ENCODE assay signal across 38 cellular contexts in the genomic region with DNA sequence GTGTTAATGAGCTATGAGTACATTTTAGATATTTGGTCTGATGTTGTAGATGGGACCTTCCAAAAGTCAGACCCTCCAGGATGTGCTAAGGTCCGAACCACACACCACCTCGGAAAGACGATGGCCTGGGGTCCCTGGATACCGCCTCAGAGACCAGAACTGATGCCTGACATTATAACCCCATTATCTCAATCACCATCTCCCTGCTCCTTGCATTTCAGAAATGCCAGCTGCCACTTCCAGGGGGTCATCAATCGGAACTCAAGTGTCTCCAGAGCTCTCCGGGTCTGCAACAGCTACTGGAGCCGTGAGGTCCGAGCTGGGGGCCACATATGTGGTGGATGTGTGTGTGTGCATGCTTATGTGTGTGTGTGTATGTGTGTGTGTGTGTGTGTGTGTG. TPM values are rescaled to one million over a fixed set of nuclear protein-coding genes. Genes with fewer than 3 reads are reported as not detected.
"Had no signal": no experiment of that assay in that cellular context is flagged by ENCODE, and none has a peak within 500 bp of the region (broad histone marks: within the 10 kb centered on the region; RNA-seq: fewer than 3 reads in every experiment).

No MANE protein-coding gene starts in this region.

- ATAC-seq: activated CD8-positive, alpha-beta T cell treated with anti-CD3 and anti-CD28 coated beads for 36 hours; activated naive CD4-positive, alpha-beta T cell treated with anti-CD3 and anti-CD28 coated beads, Interleukin-2, amount 50 U/mL, for 72 hours; activated T-cell treated with anti-CD3 and anti-CD28 coated beads, Interleukin-2, amount 50 U/mL, for 4 hours; activated T-cell treated with anti-CD3 and anti-CD28 coated beads, Interleukin-2, amount 50 U/mL, for 72 hours; activated T-helper 17 cell treated with anti-CD3 and anti-CD28 coated beads, Interleukin-2, amount 50 U/mL, for 72 hours; body of pancreas had no signal

- H3K36me3 Mint-ChIP-seq: activated CD4-positive, alpha-beta memory T cell treated with anti-CD3 and anti-CD28 coated beads for 36 hours; activated naive CD8-positive, alpha-beta T cell treated with anti-CD3 and anti-CD28 coated beads for 36 hours had no signal

- H3K36me3 ChIP-seq: adrenal gland, brain microvascular endothelial cell, breast epithelium had no signal

- H3K4me1 ChIP-seq: breast epithelium had no signal

- H3K4me1 Mint-ChIP-seq: activated T-helper 17 cell treated with anti-CD3 and anti-CD28 coated beads, Interleukin-2, amount 50 U/mL, for 72 hours had no signal

- H3K4me3 ChIP-seq: adrenal gland, body of pancreas, breast epithelium had no signal

- H3K27me3 ChIP-seq: adrenal gland had no signal

- DNase-seq: activated B cell treated with CpG ODN at 0.5 μM for 24 hours; activated CD4-positive, alpha-beta memory T cell treated with anti-CD3 and anti-CD28 coated beads for 36 hours; activated CD4-positive, alpha-beta T cell treated with anti-CD3 and anti-CD28 coated beads for 4 hours; activated CD4-positive, alpha-beta T cell treated with anti-CD3 and anti-CD28 coated beads, Interleukin-2, amount 10 ng/mL, durations not matched to agents 24 days and 14 days; activated CD4-positive, alpha-beta T cell treated with anti-CD3 and anti-CD28 coated beads, Interleukin-2, amount 50 U/mL, for 1 hour; activated CD4-positive, alpha-beta T cell treated with anti-CD3 and anti-CD28 coated beads, Interleukin-2, amount 50 U/mL, for 4 hours; activated CD4-positive, CD25-positive, alpha-beta regulatory T cell treated with anti-CD3 and anti-CD28 coated beads, Interleukin-2, amount 50 U/mL, for 72 hours; activated CD8-positive, alpha-beta memory T cell treated with anti-CD3 and anti-CD28 coated beads, Interleukin-2, amount 50 U/mL, for 4 hours; activated CD8-positive, alpha-beta T cell treated with anti-CD3 and anti-CD28 coated beads for 36 hours; activated effector memory CD4-positive, alpha-beta T cell treated with anti-CD3 and anti-CD28 coated beads, Interleukin-2, amount 50 U/mL, for 16 hours; activated gamma-delta T cell treated with Interleukin-2 at 50 U/mL for 16 hours; activated naive CD4-positive, alpha-beta T cell; activated naive CD4-positive, alpha-beta T cell treated with anti-CD3 and anti-CD28 coated beads for 36 hours; activated naive CD4-positive, alpha-beta T cell treated with anti-CD3 and anti-CD28 coated beads, Interleukin-2, amount 50 U/mL, for 16 hours; activated naive CD8-positive, alpha-beta T cell treated with anti-CD3 and anti-CD28 coated beads for 36 hours; activated T-cell treated with anti-CD3 and anti-CD28 coated beads for 4 hours; activated T-cell treated with anti-CD3 and anti-CD28 coated beads, Interleukin-2, amount 50 U/mL, for 1 hour; activated T-cell treated with anti-CD3 and anti-CD28 coated beads, Interleukin-2, amount 50 U/mL, for 4 hours; activated T-cell treated with anti-CD3 and anti-CD28 coated beads, Interleukin-2, amount 50 U/mL, for 72 hours; adrenal gland; amniotic stem cell; body of pancreas; brain microvascular endothelial cell; central memory CD4-positive, alpha-beta T cell; T-helper 1 cell; T-helper 2 cell; T-helper 9 cell had no signal

- H3K27ac Mint-ChIP-seq: activated B cell treated with CpG ODN at 0.5 μM for 24 hours; activated CD4-positive, alpha-beta memory T cell treated with anti-CD3 and anti-CD28 coated beads for 36 hours; activated CD4-positive, alpha-beta T cell treated with anti-CD3 and anti-CD28 coated beads, Interleukin-2, amount 10 ng/mL, durations not matched to agents 24 days and 14 days; activated CD8-positive, alpha-beta T cell treated with anti-CD3 and anti-CD28 coated beads for 36 hours; activated naive CD4-positive, alpha-beta T cell treated with anti-CD3 and anti-CD28 coated beads for 36 hours; activated naive CD4-positive, alpha-beta T cell treated with anti-CD3 and anti-CD28 coated beads, Interleukin-2, amount 50 U/mL, for 72 hours; activated naive CD8-positive, alpha-beta T cell treated with anti-CD3 and anti-CD28 coated beads for 36 hours; activated T-cell treated with anti-CD3 and anti-CD28 coated beads, Interleukin-2, amount 50 U/mL, for 72 hours; activated T-helper 1 cell treated with anti-CD3 and anti-CD28 coated beads, Interleukin-12 subunit alpha, Interleukin-12 subunit beta, Interleukin-2, Interleukin-4 antibody, amounts not matched to agents 30 ng/mL and 10 ng/mL and 1 ng/mL, durations not matched to agents 14 hours and 24 hours and 36 hours; activated T-helper 17 cell treated with anti-CD3 and anti-CD28 coated beads, Interleukin-2, amount 50 U/mL, for 72 hours; T-helper 1 cell treated with Interleukin-12 subunit alpha and Interleukin-12 subunit beta and Interleukin-4 antibody, amounts not matched to agents 30 μg/mL and 1 μg/mL, for 36 hours; T-helper 2 cell treated with Interferon-gamma antibody and Interleukin-4, amounts not matched to agents 5 μg/mL and 100 μg/mL, for 36 hours had no signal

- H3K4me3 Mint-ChIP-seq: activated B cell treated with CpG ODN at 0.5 μM for 24 hours; activated CD4-positive, alpha-beta memory T cell treated with anti-CD3 and anti-CD28 coated beads for 36 hours; activated CD4-positive, alpha-beta T cell treated with anti-CD3 and anti-CD28 coated beads, Interleukin-2, amount 10 ng/mL, durations not matched to agents 24 days and 14 days; activated CD8-positive, alpha-beta T cell treated with anti-CD3 and anti-CD28 coated beads for 36 hours; activated naive CD4-positive, alpha-beta T cell treated with anti-CD3 and anti-CD28 coated beads for 36 hours; activated naive CD8-positive, alpha-beta T cell treated with anti-CD3 and anti-CD28 coated beads for 36 hours; activated T-cell treated with anti-CD3 and anti-CD28 coated beads, Interleukin-2, amount 50 U/mL, for 4 hours; activated T-cell treated with anti-CD3 and anti-CD28 coated beads, Interleukin-2, amount 50 U/mL, for 72 hours; activated T-helper 1 cell treated with anti-CD3 and anti-CD28 coated beads, Interleukin-12 subunit alpha, Interleukin-12 subunit beta, Interleukin-2, Interleukin-4 antibody, amounts not matched to agents 30 ng/mL and 10 ng/mL and 1 ng/mL, durations not matched to agents 14 hours and 24 hours and 36 hours; activated T-helper 17 cell treated with anti-CD3 and anti-CD28 coated beads, Interleukin-2, amount 50 U/mL, for 72 hours; T-helper 1 cell treated with Interleukin-12 subunit alpha and Interleukin-12 subunit beta and Interleukin-4 antibody, amounts not matched to agents 30 μg/mL and 1 μg/mL, for 36 hours; T-helper 2 cell treated with Interferon-gamma antibody and Interleukin-4, amounts not matched to agents 5 μg/mL and 100 μg/mL, for 36 hours had no signal

- H3K27ac ChIP-seq: adrenal gland, body of pancreas, brain microvascular endothelial cell, breast epithelium, VCaP had no signal

- H3K9me3 Mint-ChIP-seq: activated B cell treated with CpG ODN at 0.5 μM for 24 hours; activated CD4-positive, alpha-beta memory T cell treated with anti-CD3 and anti-CD28 coated beads for 36 hours; activated CD4-positive, alpha-beta T cell treated with anti-CD3 and anti-CD28 coated beads, Interleukin-2, amount 10 ng/mL, durations not matched to agents 24 days and 14 days; activated CD8-positive, alpha-beta T cell treated with anti-CD3 and anti-CD28 coated beads for 36 hours; activated naive CD4-positive, alpha-beta T cell treated with anti-CD3 and anti-CD28 coated beads for 36 hours; activated naive CD4-positive, alpha-beta T cell treated with anti-CD3 and anti-CD28 coated beads, Interleukin-2, amount 50 U/mL, for 72 hours; activated naive CD8-positive, alpha-beta T cell treated with anti-CD3 and anti-CD28 coated beads for 36 hours; activated T-cell treated with anti-CD3 and anti-CD28 coated beads, Interleukin-2, amount 50 U/mL, for 4 hours; activated T-cell treated with anti-CD3 and anti-CD28 coated beads, Interleukin-2, amount 50 U/mL, for 72 hours; activated T-helper 1 cell treated with anti-CD3 and anti-CD28 coated beads, Interleukin-12 subunit alpha, Interleukin-12 subunit beta, Interleukin-2, Interleukin-4 antibody, amounts not matched to agents 30 ng/mL and 10 ng/mL and 1 ng/mL, durations not matched to agents 14 hours and 24 hours and 36 hours; activated T-helper 17 cell treated with anti-CD3 and anti-CD28 coated beads, Interleukin-2, amount 50 U/mL, for 72 hours; T-helper 1 cell treated with Interleukin-12 subunit alpha and Interleukin-12 subunit beta and Interleukin-4 antibody, amounts not matched to agents 30 μg/mL and 1 μg/mL, for 36 hours; T-helper 2 cell treated with Interferon-gamma antibody and Interleukin-4, amounts not matched to agents 5 μg/mL and 100 μg/mL, for 36 hours had no signal

- H3K9me3 ChIP-seq: adrenal gland, body of pancreas, breast epithelium had no signal

RNA-seq across cellular contexts. Expression of gene DUOX1, which starts 7.9 kb away (rescaled TPM):
- total RNA-seq: activated CD8-positive, alpha-beta T cell treated with anti-CD3 and anti-CD28 coated beads for 36 hours had no signal

RNA-seq across cellular contexts. Expression of gene DUOXA1, which starts 8.0 kb away (rescaled TPM):
- total RNA-seq: activated CD4-positive, alpha-beta T cell treated with anti-CD3 and anti-CD28 coated beads, Interleukin-2, amount 10 ng/mL, durations not matched to agents 24 days and 14 days; activated CD8-positive, alpha-beta memory T cell treated with anti-CD3 and anti-CD28 coated beads for 36 hours; activated CD8-positive, alpha-beta T cell treated with anti-CD3 and anti-CD28 coated beads for 36 hours; activated naive CD4-positive, alpha-beta T cell treated with anti-CD3 and anti-CD28 coated beads for 36 hours; activated naive CD8-positive, alpha-beta T cell treated with anti-CD3 and anti-CD28 coated beads for 36 hours; activated T-helper 1 cell treated with anti-CD3 and anti-CD28 coated beads, Interleukin-12 subunit alpha, Interleukin-12 subunit beta, Interleukin-2, Interleukin-4 antibody, amounts not matched to agents 30 ng/mL and 10 ng/mL and 1 ng/mL, durations not matched to agents 14 hours and 24 hours and 36 hours; body of pancreas had no signal

RNA-seq across cellular contexts. Expression of gene DUOXA2, which starts 23.6 kb away (rescaled TPM):
- total RNA-seq: activated B cell treated with CpG ODN at 0.5 μM for 24 hours; activated CD4-positive, alpha-beta memory T cell treated with anti-CD3 and anti-CD28 coated beads for 36 hours; activated CD4-positive, alpha-beta T cell treated with anti-CD3 and anti-CD28 coated beads, Interleukin-2, amount 10 ng/mL, durations not matched to agents 24 days and 14 days; activated CD8-positive, alpha-beta memory T cell treated with anti-CD3 and anti-CD28 coated beads for 36 hours; activated CD8-positive, alpha-beta T cell treated with anti-CD3 and anti-CD28 coated beads for 36 hours; activated naive CD4-positive, alpha-beta T cell treated with anti-CD3 and anti-CD28 coated beads for 36 hours; activated naive CD4-positive, alpha-beta T cell treated with anti-CD3 and anti-CD28 coated beads, Interleukin-2, amount 50 U/mL, for 72 hours; activated naive CD8-positive, alpha-beta T cell treated with anti-CD3 and anti-CD28 coated beads for 36 hours; activated T-cell treated with anti-CD3 and anti-CD28 coated beads, Interleukin-2, amount 50 U/mL, for 4 hours; activated T-cell treated with anti-CD3 and anti-CD28 coated beads, Interleukin-2, amount 50 U/mL, for 72 hours; activated T-helper 1 cell treated with anti-CD3 and anti-CD28 coated beads, Interleukin-12 subunit alpha, Interleukin-12 subunit beta, Interleukin-2, Interleukin-4 antibody, amounts not matched to agents 30 ng/mL and 10 ng/mL and 1 ng/mL, durations not matched to agents 14 hours and 24 hours and 36 hours; aorta; astrocyte; body of pancreas; cardiac septum had no signal

RNA-seq across cellular contexts. Expression of gene DUOX2, which starts 23.7 kb away (rescaled TPM):
- total RNA-seq: activated B cell treated with CpG ODN at 0.5 μM for 24 hours; activated CD4-positive, alpha-beta T cell treated with anti-CD3 and anti-CD28 coated beads, Interleukin-2, amount 10 ng/mL, durations not matched to agents 24 days and 14 days; activated naive CD4-positive, alpha-beta T cell treated with anti-CD3 and anti-CD28 coated beads for 36 hours; activated naive CD8-positive, alpha-beta T cell treated with anti-CD3 and anti-CD28 coated beads for 36 hours; activated T-helper 1 cell treated with anti-CD3 and anti-CD28 coated beads, Interleukin-12 subunit alpha, Interleukin-12 subunit beta, Interleukin-2, Interleukin-4 antibody, amounts not matched to agents 30 ng/mL and 10 ng/mL and 1 ng/mL, durations not matched to agents 14 hours and 24 hours and 36 hours had no signal
